Comparison of ENCODE assay signal across 14 cellular contexts in the genomic region with DNA sequence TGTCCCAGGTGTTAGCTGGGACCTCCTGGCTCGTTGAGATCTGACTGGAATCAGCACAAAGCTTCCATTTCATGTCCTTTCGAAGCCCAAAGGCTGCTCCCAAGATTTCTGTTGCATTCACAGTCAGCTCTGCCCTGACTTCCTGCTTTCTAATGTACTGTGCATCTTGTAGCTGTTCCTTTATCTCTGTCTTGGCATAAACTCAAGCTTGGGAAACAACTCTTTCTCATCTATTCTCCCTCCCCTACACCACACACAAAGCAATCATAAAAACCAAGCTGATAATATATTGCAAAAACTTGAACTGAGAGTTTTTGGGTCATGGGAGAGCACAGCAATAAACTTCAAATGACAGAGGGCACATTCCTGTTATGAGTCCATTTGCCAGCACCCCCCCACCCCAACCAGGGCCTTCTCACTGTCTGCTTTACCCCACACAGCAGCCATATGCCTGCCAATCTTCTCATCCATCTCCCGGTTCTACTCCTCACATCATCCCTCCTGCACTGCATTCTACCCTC.
A peak's percentile ranks its signal among the peaks of the same experiment; 100 is the strongest.
DNase-seq lines count a peak whose midpoint lies in the region; ATAC-seq and TF ChIP-seq lines count a peak whose summit lies in the region.
"Had no signal": no experiment of that assay in that cellular context is flagged by ENCODE, and none has a peak within 500 bp of the region (broad histone marks: within the 10 kb centered on the region; RNA-seq: fewer than 3 reads in every experiment).

No MANE protein-coding gene starts in this region.

- peak overlapping the region; percentile 60 for H2BK120ac ChIP-seq in IMR-90 (ENCODE audit: low read depth, low read length)

- no peaks in the 10 kb centered on the region for H4K20me1 ChIP-seq in IMR-90 (ENCODE audit: insufficient read depth, low read length)

- peak overlapping the region; percentile 61; the same call in 1 of the 2 replicates for H3K9ac ChIP-seq in IMR-90 (ENCODE audit: low read depth, low read length)

- H3K23ac ChIP-seq in IMR-90 (ENCODE audit: low read depth, low read length) = no peak overlapping the region

- H3K4me1 Mint-ChIP-seq in activated naive CD4-positive, alpha-beta T cell treated with anti-CD3 and anti-CD28 coated beads, Interleukin-2, amount 10 ng/mL, durations not matched to agents 7 days and 5 days = peaks cover 8% of the 10 kb centered on the region

- ATAC-seq in IMR-90 (ENCODE audit: low read depth) = peak; percentile 25
- no peak for ATAC-seq in gastroesophageal sphincter
- ATAC-seq in gastrocnemius medialis = no peak
- ATAC-seq: activated CD8-positive, alpha-beta memory T cell treated with anti-CD3 and anti-CD28 coated beads, Interleukin-2, amount 10 ng/mL, durations not matched to agents 7 days and 5 days had no signal

- H3K4me3 Mint-ChIP-seq in activated naive CD4-positive, alpha-beta T cell treated with anti-CD3 and anti-CD28 coated beads, Interleukin-2, amount 10 ng/mL, durations not matched to agents 7 days and 5 days = no peak overlapping the region
- H3K4me3 Mint-ChIP-seq: activated CD8-positive, alpha-beta memory T cell treated with anti-CD3 and anti-CD28 coated beads, Interleukin-2, amount 10 ng/mL, durations not matched to agents 7 days and 5 days; activated naive CD8-positive, alpha-beta T cell had no signal

- H4K8ac ChIP-seq in IMR-90 (ENCODE audit: low read depth in 2 of 2, low read length in 2 of 2) = peak overlapping the region; percentile 49 to 58; a peak in 3 of 4 replicates

- H3K4ac ChIP-seq in IMR-90 (ENCODE audit: low read depth, low read length) = peak overlapping the region; percentile 79; the same call in 1 of the 2 replicates

- dilution Hi-C loops in IMR-90 (cut with HindIII; ENCODE audit: low sequenced_read_pairs, unreplicated experiment) = no loop called here

- H3K4me1 ChIP-seq in IMR-90 (ENCODE audit: control insufficient read depth, insufficient read depth, low read length) (peaks cover 16% of the 10 kb centered on the region), adrenal gland (replicated peaks in 1 of 2) (peaks cover 9 to 26% of the 10 kb centered on the region in 2 donors), gastroesophageal sphincter (peaks cover 50 to 99% (median 63%) of the 10 kb centered on the region in 3 donors), gastrocnemius medialis (peaks cover 33 to 59% of the 10 kb centered on the region in 2 donors)

- H3K4me3 ChIP-seq in IMR-90 (ENCODE audit: insufficient read depth, low read depth, low read length) = no peak overlapping the region
- no peak overlapping the region for H3K4me3 ChIP-seq in adrenal gland
- no peak overlapping the region for H3K4me3 ChIP-seq in gastroesophageal sphincter
- no peak overlapping the region for H3K4me3 ChIP-seq in gastrocnemius medialis
- H3K4me3 ChIP-seq: hepatocyte had no signal

- H3K56ac ChIP-seq in IMR-90 (ENCODE audit: extremely low read depth, insufficient read depth, low read length) = no peak overlapping the region

- no peaks in the 10 kb centered on the region for H3K9me3 Mint-ChIP-seq in activated naive CD4-positive, alpha-beta T cell treated with anti-CD3 and anti-CD28 coated beads, Interleukin-2, amount 10 ng/mL, durations not matched to agents 7 days and 5 days

- peak overlapping the region; percentile 51; the same call in 1 of the 2 replicates for H4K91ac ChIP-seq in IMR-90 (ENCODE audit: insufficient read depth, low read depth, low read length)

- no peak for TF ChIP-seq RAD21 in IMR-90 (IDR thresholded peaks at IDR 0.05; ENCODE audit: low read length)

- no TSS peak for BruUV-seq in IMR-90 (replicated peaks; lab: Mats Ljungman, UMichigan)

- H2BK5ac ChIP-seq in IMR-90 (ENCODE audit: low read depth, low read length, poor library complexity, severe bottlenecking) = no peak overlapping the region

- no peaks in the 10 kb centered on the region for H3K9me3 ChIP-seq in IMR-90 (ENCODE audit: control insufficient read depth, insufficient read depth, low read length)
- H3K9me3 ChIP-seq in adrenal gland (replicated peaks in 1 of 3) = no peaks in the 10 kb centered on the region
- H3K9me3 ChIP-seq in gastroesophageal sphincter = no peaks in the 10 kb centered on the region
- H3K9me3 ChIP-seq in gastrocnemius medialis = no peaks in the 10 kb centered on the region

- intact Hi-C loops in IMR-90 (cut with micrococcal nuclease) (loop anchor here (5.0 to 10.0 kb wide), 3 partner anchors 48 to 540 kb away; no protein-coding TSS in a partner anchor), adrenal gland (cut with DNase I) (loop anchor here in 1 of 2 donors (10.0 kb wide), 1 partner anchor 200 kb away; no protein-coding TSS in a partner anchor), gastrocnemius medialis (cut with DNase I; ENCODE audit: low total_unique reads) (no loop called here)

- in situ Hi-C loops in IMR-90 (cut with MboI; ENCODE audit: low sequenced_read_pairs) (loop anchor here (25.0 kb wide), 1 partner anchor 428 kb away; no protein-coding TSS in a partner anchor), gastrocnemius medialis (cut with MboI; ENCODE audit: low sequenced_read_pairs in 4 of 4) (no loop called here)

- H3K27ac ChIP-seq in IMR-90 (ENCODE audit: insufficient read depth, low read length) (peak overlapping the region; percentile 63; the same call in 1 of the 2 replicates), adrenal gland (no peak overlapping the region), gastroesophageal sphincter (peak overlapping the region; percentile 84 to 98 (median 87)), gastrocnemius medialis (peak overlapping the region; percentile 87 to 99 (median 92))
- H3K27ac ChIP-seq: hepatocyte had no signal

- TF ChIP-seq EP300 in gastroesophageal sphincter (IDR thresholded peaks at IDR 0.05) = no peak

- no peak for TF ChIP-seq CTCF in IMR-90 (conservative IDR thresholded peaks at IDR 0.05; ENCODE audit: low read depth, low read length)
- no peak for TF ChIP-seq CTCF in adrenal gland (IDR thresholded peaks at IDR 0.05)
- no peak for TF ChIP-seq CTCF in gastroesophageal sphincter (IDR thresholded peaks at IDR 0.05)
- TF ChIP-seq CTCF in gastrocnemius medialis (IDR thresholded peaks at IDR 0.05 in 4 of 5, conservative IDR thresholded peaks at IDR 0.05 in 1 of 5) = no peak

- peak overlapping the region; percentile 41; the same call in 1 of the 2 replicates for H2BK20ac ChIP-seq in IMR-90 (ENCODE audit: low read depth, low read length)

- peak overlapping the region; percentile 36 for H3K18ac ChIP-seq in IMR-90 (ENCODE audit: low read depth, low read length)

- H2AFZ ChIP-seq in IMR-90 (replicated peaks; ENCODE audit: low read length, poor library complexity) = peak overlapping the region; percentile 72
- H2AFZ ChIP-seq: hepatocyte had no signal

- peak; percentile 70 for DNase-seq in IMR-90
- DNase-seq in adrenal gland = peak in 5 of 7 donors; percentile 28 to 59 (median 37)
- DNase-seq in gastrocnemius medialis = no peak
- DNase-seq in GM19240 (ENCODE audit: insufficient read length, low spot score) = no peak
- DNase-seq in dermis blood vessel endothelial cell = no peak
- DNase-seq in NCI-H1417 treated with DMSO at 0.1 percent for 48 hours (lab: John Stamatoyannopoulos, UW) = no peak
- DNase-seq in activated naive CD4-positive, alpha-beta T cell treated with anti-CD3 and anti-CD28 coated beads, Interleukin-2, amount 10 ng/mL, durations not matched to agents 7 days and 5 days = no peak
- DNase-seq: activated CD8-positive, alpha-beta memory T cell treated with anti-CD3 and anti-CD28 coated beads, Interleukin-2, amount 10 ng/mL, durations not matched to agents 7 days and 5 days; Karpas-422; NCI-H2227 treated with DMSO at 0.1 percent for 48 hours; substantia nigra had no signal

- CTCF ChIA-PET in IMR-90 (lab: Yijun Ruan, JAX) = no interaction called here
- CTCF ChIA-PET in activated naive CD4-positive, alpha-beta T cell treated with anti-CD3 and anti-CD28 coated beads, Interleukin-2, amount 10 ng/mL, durations not matched to agents 7 days and 5 days (lab: Charles Lee) = interaction anchor here (1.5 kb wide), 1 partner anchor 10 kb away, joined by 5 read pairs; no protein-coding TSS in a partner anchor

- H3K27me3 ChIP-seq in IMR-90 (ENCODE audit: control insufficient read depth, insufficient read depth, low read length) = no peaks in the 10 kb centered on the region
- no peaks in the 10 kb centered on the region for H3K27me3 ChIP-seq in adrenal gland
- H3K27me3 ChIP-seq in gastroesophageal sphincter = no peaks in the 10 kb centered on the region
- H3K27me3 ChIP-seq in gastrocnemius medialis = no peaks in the 10 kb centered on the region
- H3K27me3 ChIP-seq: hepatocyte had no signal

- H3K36me3 ChIP-seq in IMR-90 (ENCODE audit: control insufficient read depth, insufficient read depth, low read length) = no peaks in the 10 kb centered on the region
- H3K36me3 ChIP-seq in adrenal gland (replicated peaks in 1 of 2) = no peaks in the 10 kb centered on the region
- no peaks in the 10 kb centered on the region for H3K36me3 ChIP-seq in gastroesophageal sphincter
- no peaks in the 10 kb centered on the region for H3K36me3 ChIP-seq in gastrocnemius medialis

- TF ChIP-seq POLR2A in IMR-90 (IDR thresholded peaks at IDR 0.05; ENCODE audit: low read depth, low read length) (no peak), adrenal gland (IDR thresholded peaks at IDR 0.05) (no peak), gastroesophageal sphincter (IDR thresholded peaks at IDR 0.05) (no peak), gastrocnemius medialis (IDR thresholded peaks at IDR 0.05) (no peak)

- H3K14ac ChIP-seq in IMR-90 (replicated peaks; ENCODE audit: low read depth, low read length) = peak overlapping the region; percentile 23; the same call in 1 of the 2 replicates

- H3K4me2 ChIP-seq in IMR-90 (ENCODE audit: low read depth, low read length) = peak overlapping the region; percentile 40; the same call in 1 of the 2 replicates
- H3K4me2 ChIP-seq: hepatocyte had no signal

- POLR2A ChIA-PET in IMR-90 (lab: Charles Lee; ENCODE audit: unreplicated experiment) = no interaction called here

- H3K27me3 Mint-ChIP-seq in activated naive CD4-positive, alpha-beta T cell treated with anti-CD3 and anti-CD28 coated beads, Interleukin-2, amount 10 ng/mL, durations not matched to agents 7 days and 5 days = no peaks in the 10 kb centered on the region
- H3K27me3 Mint-ChIP-seq: activated naive CD8-positive, alpha-beta T cell had no signal

- H2BK15ac ChIP-seq in IMR-90 (ENCODE audit: low read depth, low read length) = peak overlapping the region; percentile 72; the same call in 1 of the 3 replicates

- H2AK9ac ChIP-seq in IMR-90 (replicated peaks; ENCODE audit: low read depth, low read length, poor library complexity) = no peak overlapping the region

- H2AK5ac ChIP-seq in IMR-90 (ENCODE audit: low read depth, low read length) = no peak overlapping the region

- no peaks in the 10 kb centered on the region for H3K79me1 ChIP-seq in IMR-90 (ENCODE audit: low read depth in 1 of 2, low read length in 2 of 2)

- no peaks in the 10 kb centered on the region for H3K36me3 Mint-ChIP-seq in activated naive CD4-positive, alpha-beta T cell treated with anti-CD3 and anti-CD28 coated beads, Interleukin-2, amount 10 ng/mL, durations not matched to agents 7 days and 5 days
- H3K36me3 Mint-ChIP-seq: activated CD8-positive, alpha-beta memory T cell treated with anti-CD3 and anti-CD28 coated beads, Interleukin-2, amount 10 ng/mL, durations not matched to agents 7 days and 5 days; activated naive CD8-positive, alpha-beta T cell had no signal

- WGBS in IMR-90 (ENCODE audit: extremely low coverage in 2 of 2, insufficient read length in 1 of 2), 2 experiments = 20% methylated on average over 2 of the region's 3 CpGs; no CpG with 5 or more reads in 1 of the 2 experiments
- 44 to 53% (median 51%) methylated on average over 3 of the region's 3 CpGs for WGBS in adrenal gland, 4 donors
- WGBS in gastroesophageal sphincter (ENCODE audit: low coverage in 1 of 2), 2 donors = 7 to 21% methylated on average over 3 of the region's 3 CpGs

- H3K27ac Mint-ChIP-seq in activated naive CD4-positive, alpha-beta T cell treated with anti-CD3 and anti-CD28 coated beads, Interleukin-2, amount 10 ng/mL, durations not matched to agents 7 days and 5 days = no peak overlapping the region
- H3K27ac Mint-ChIP-seq: activated CD8-positive, alpha-beta memory T cell treated with anti-CD3 and anti-CD28 coated beads, Interleukin-2, amount 10 ng/mL, durations not matched to agents 7 days and 5 days; activated naive CD8-positive, alpha-beta T cell had no signal

- H3K9me1 ChIP-seq in IMR-90 (ENCODE audit: insufficient read depth, low read length) = peaks cover 7% of the 10 kb centered on the region

- peak overlapping the region; percentile 51; the same call in 1 of the 2 replicates for H4K5ac ChIP-seq in IMR-90 (ENCODE audit: low read depth, low read length)

Comparison
In these comparisons a context has a peak if more than half of its experiments do, and no peak if none do; other contexts are left out.
1. DNase-seq: peak in IMR-90 (single experiment) and adrenal gland (5 of 7); none in gastrocnemius medialis (0 of 2), GM19240 (single experiment), dermis blood vessel endothelial cell (single experiment), NCI-H1417 treated with DMSO at 0.1 percent for 48 hours (single experiment) and activated naive CD4-positive, alpha-beta T cell treated with anti-CD3 and anti-CD28 coated beads, Interleukin-2, amount 10 ng/mL, durations not matched to agents 7 days and 5 days (single experiment).
2. H3K27ac ChIP-seq: peak in IMR-90 (single experiment), gastroesophageal sphincter (4 of 4) and gastrocnemius medialis (4 of 4); none in adrenal gland (0 of 5).